ENCODE assay signal across 23 cellular contexts in genomic region chr4:152154433-152154832, GRCh38.
"Had no signal": no experiment of that assay in that cellular context is flagged by ENCODE, and none has a peak within 500 bp of the region (broad histone marks: within the 10 kb centered on the region; RNA-seq: fewer than 3 reads in every experiment).

No MANE protein-coding gene starts in this region.

- H3K4me3 ChIP-seq: dorsolateral prefrontal cortex, gastrocnemius medialis, lower lobe of right lung, prostate gland, right atrium auricular region, smooth muscle cell, thoracic aorta, transverse colon, upper lobe of right lung, uterus had no signal

- H3K27ac Mint-ChIP-seq: nephron progenitor cell; stimulated activated naive B cell treated with anti-CD40 and anti-IgM and Interleukin-4, amounts not matched to agents 10 μg/mL and 1 μg/mL and 100 μg/mL, for 72 hours; stimulated activated naive CD8-positive, alpha-beta T cell treated with anti-CD3 and anti-CD28 coated beads, Interleukin-15, Interleukin-2, amounts not matched to agents 100 ng/mL and 50 ng/mL, for 24 hours had no signal

- DNase-seq: dorsolateral prefrontal cortex; effector CD4-positive, alpha-beta T cell; foreskin fibroblast; gastrocnemius medialis; head of caudate nucleus; left ventricle myocardium superior; lower lobe of right lung; naive thymus-derived CD8-positive, alpha-beta T cell; nephron progenitor cell; nucleus accumbens; stimulated activated CD4-positive, alpha-beta T cell treated with anti-CD3 and anti-CD28 coated beads, Interleukin-2, amount 100 ng/mL, for 24 hours; stimulated activated CD4-positive, alpha-beta T cell treated with anti-CD3 and anti-CD28 coated beads, Interleukin-4, amount 100 ng/mL, for 4 hours; stimulated activated naive B cell treated with anti-CD40 and anti-IgM and Interleukin-4, amounts not matched to agents 10 μg/mL and 1 μg/mL and 100 μg/mL, for 72 hours; transverse colon; upper lobe of right lung; uterus had no signal

- H3K4me1 ChIP-seq: gastrocnemius medialis, lower lobe of right lung, prostate gland, right atrium auricular region, transverse colon, upper lobe of right lung, uterus had no signal

- H3K27me3 Mint-ChIP-seq: naive thymus-derived CD8-positive, alpha-beta T cell; stimulated activated naive CD8-positive, alpha-beta T cell treated with anti-CD3 and anti-CD28 coated beads, Interleukin-15, Interleukin-2, amounts not matched to agents 100 ng/mL and 50 ng/mL, for 24 hours had no signal

- H3K9me3 Mint-ChIP-seq: nephron progenitor cell had no signal

- FAIRE-seq: keratinocyte had no signal

- H3K36me3 ChIP-seq: gastrocnemius medialis, lower lobe of right lung, prostate gland, right atrium auricular region, thoracic aorta, transverse colon, upper lobe of right lung, uterus had no signal

- H3K4me3 Mint-ChIP-seq: naive thymus-derived CD8-positive, alpha-beta T cell; nephron progenitor cell; stimulated activated naive B cell treated with anti-CD40 and anti-IgM and Interleukin-4, amounts not matched to agents 10 μg/mL and 1 μg/mL and 100 μg/mL, for 72 hours; stimulated activated naive CD8-positive, alpha-beta T cell treated with anti-CD3 and anti-CD28 coated beads, Interleukin-15, Interleukin-2, amounts not matched to agents 100 ng/mL and 50 ng/mL, for 24 hours had no signal

- H3K27me3 ChIP-seq: dorsolateral prefrontal cortex, gastrocnemius medialis, right atrium auricular region, transverse colon, upper lobe of right lung, uterus had no signal

- H3K27ac ChIP-seq: gastrocnemius medialis, lower lobe of right lung, prostate gland, right atrium auricular region, thoracic aorta, transverse colon, upper lobe of right lung, uterus had no signal

- H3K36me3 Mint-ChIP-seq: naive thymus-derived CD8-positive, alpha-beta T cell; stimulated activated naive B cell treated with anti-CD40 and anti-IgM and Interleukin-4, amounts not matched to agents 10 μg/mL and 1 μg/mL and 100 μg/mL, for 72 hours had no signal

- ATAC-seq: gastrocnemius medialis; left ventricle myocardium superior; lower lobe of right lung; naive thymus-derived CD8-positive, alpha-beta T cell; sciatic nerve; stimulated activated naive B cell treated with anti-CD40 and anti-IgM and Interleukin-4, amounts not matched to agents 10 μg/mL and 1 μg/mL and 100 μg/mL, for 72 hours; upper lobe of right lung had no signal

- H3K4me2 ChIP-seq: smooth muscle cell had no signal

- H3K9me3 ChIP-seq: gastrocnemius medialis, lower lobe of right lung, prostate gland, right atrium auricular region, thoracic aorta, transverse colon, upper lobe of right lung, uterus had no signal
